In genomic region chr12:3136641-3137267, GRCh38 we compare ENCODE assay signal across 17 cellular contexts. TPM values are rescaled to one million over a fixed set of nuclear protein-coding genes. Genes with fewer than 3 reads are reported as not detected.
"Had no signal": no experiment of that assay in that cellular context is flagged by ENCODE, and none has a peak within 500 bp of the region (broad histone marks: within the 10 kb centered on the region; RNA-seq: fewer than 3 reads in every experiment).

No MANE protein-coding gene starts in this region.

- DNase-seq: activated CD4-positive, alpha-beta memory T cell treated with anti-CD3 and anti-CD28 coated beads, Interleukin-2, amount 10 ng/mL, durations not matched to agents 7 days and 5 days; activated CD4-positive, alpha-beta T cell treated with anti-CD3 and anti-CD28 coated beads for 4 hours; activated gamma-delta T cell; activated T-cell treated with anti-CD3 and anti-CD28 coated beads, Interleukin-2, amount 50 U/mL, for 72 hours; amniotic stem cell; central memory CD4-positive, alpha-beta T cell; effector memory CD8-positive, alpha-beta T cell; foreskin keratinocyte; immature natural killer cell; lower lobe of right lung; naive thymus-derived CD8-positive, alpha-beta T cell; occipital lobe; sigmoid colon had no signal

- H3K9me3 ChIP-seq: body of pancreas, lower lobe of right lung, sigmoid colon had no signal

- H3K4me3 ChIP-seq: body of pancreas, lower lobe of right lung, sigmoid colon had no signal

- H3K27ac ChIP-seq: body of pancreas, foreskin keratinocyte, lower lobe of right lung, sigmoid colon had no signal

- H3K4me1 ChIP-seq: body of pancreas, foreskin keratinocyte had no signal

- H3K27me3 ChIP-seq: body of pancreas, foreskin keratinocyte, sigmoid colon had no signal

- ATAC-seq: activated naive CD4-positive, alpha-beta T cell treated with anti-CD3 and anti-CD28 coated beads, Interleukin-2, amount 50 U/mL, for 72 hours; body of pancreas; effector memory CD8-positive, alpha-beta T cell; naive thymus-derived CD8-positive, alpha-beta T cell; stimulated activated effector memory CD8-positive, alpha-beta T cell treated with anti-CD3 and anti-CD28 coated beads, Interleukin-12 subunit alpha, Interleukin-12 subunit beta, amount 100 ng/mL, for 72 hours had no signal

- H3K36me3 ChIP-seq: lower lobe of right lung, sigmoid colon had no signal

RNA-seq across cellular contexts. Expression of gene TSPAN9, which starts 59.6 kb away (rescaled TPM):
- total RNA-seq: T-helper 1 cell treated with Interleukin-12 subunit alpha and Interleukin-12 subunit beta and Interleukin-4 antibody, amounts not matched to agents 30 ng/mL and 1 ng/mL, for 36 hours had no signal
- polyA plus RNA-seq: naive thymus-derived CD8-positive, alpha-beta T cell had no signal
